Comparison of ENCODE assay signal across 9 cellular contexts in genomic region chr10:122163182-122164027, GRCh38.
DNase-seq lines count a peak whose midpoint lies in the region; ATAC-seq and TF ChIP-seq lines count a peak whose summit lies in the region.
"Had no signal": no experiment of that assay in that cellular context is flagged by ENCODE, and none has a peak within 500 bp of the region (broad histone marks: within the 10 kb centered on the region; RNA-seq: fewer than 3 reads in every experiment).

No MANE protein-coding gene starts in this region.

- H3K79me2 ChIP-seq in smooth muscle cell (ENCODE audit: low read depth) = no peaks in the 10 kb centered on the region

- peaks cover 9% of the 10 kb centered on the region for H3F3A ChIP-seq in smooth muscle cell (ENCODE audit: low read depth)

- 1% methylated on average over 79 of the region's 90 CpGs for WGBS in smooth muscle cell (ENCODE audit: low lambda C conversion rate)

- H2AFZ ChIP-seq in smooth muscle cell (ENCODE audit: low read depth) = peak overlapping the region; percentile 61

- no peaks in the 10 kb centered on the region for H3K36me3 Mint-ChIP-seq in activated naive CD4-positive, alpha-beta T cell treated with anti-CD3 and anti-CD28 coated beads, Interleukin-2, amount 10 ng/mL, durations not matched to agents 7 days and 5 days

- no peak for TF ChIP-seq CTCF in HEK293 (tag by site-specific recombination; IDR thresholded peaks at IDR 0.05)
- no peak for TF ChIP-seq CTCF in smooth muscle cell (IDR thresholded peaks at IDR 0.05; ENCODE audit: borderline replicate concordance, insufficient read depth, poor library complexity, severe bottlenecking)

- CTCF ChIA-PET in HEK293 (lab: Yijun Ruan, JAX) = interaction anchor here (0.5 to 1.3 kb wide), 7 partner anchors 10 to 534 kb away, joined by 3 to 6 read pairs (median 3); no protein-coding TSS in a partner anchor
- CTCF ChIA-PET in activated naive CD4-positive, alpha-beta T cell treated with anti-CD3 and anti-CD28 coated beads, Interleukin-2, amount 10 ng/mL, durations not matched to agents 7 days and 5 days (lab: Charles Lee) = interaction anchor here (0.6 kb wide), 2 partner anchors 524 to 1395 kb away, joined by 3 read pairs; no protein-coding TSS in a partner anchor

- no peak overlapping the region for H3K4me3 Mint-ChIP-seq in activated naive CD4-positive, alpha-beta T cell treated with anti-CD3 and anti-CD28 coated beads, Interleukin-2, amount 10 ng/mL, durations not matched to agents 7 days and 5 days

- H3K27ac Mint-ChIP-seq in activated naive CD4-positive, alpha-beta T cell treated with anti-CD3 and anti-CD28 coated beads, Interleukin-2, amount 10 ng/mL, durations not matched to agents 7 days and 5 days = no peak overlapping the region
- H3K27ac Mint-ChIP-seq: activated naive CD4-positive, alpha-beta T cell treated with anti-CD3 and anti-CD28 coated beads, Interleukin-2, amount 50 U/mL, for 72 hours had no signal

- no peaks in the 10 kb centered on the region for H3K36me3 ChIP-seq in HEK293 (ENCODE audit: control insufficient read depth in 2 of 2, insufficient read depth in 1 of 2, low read length in 2 of 2)
- no peaks in the 10 kb centered on the region for H3K36me3 ChIP-seq in smooth muscle cell (ENCODE audit: low read depth)

- no peaks in the 10 kb centered on the region for H3K4me1 Mint-ChIP-seq in activated naive CD4-positive, alpha-beta T cell treated with anti-CD3 and anti-CD28 coated beads, Interleukin-2, amount 10 ng/mL, durations not matched to agents 7 days and 5 days

- DNase-seq in SK-N-DZ (ENCODE audit: low spot score) = peak; percentile 93
- peak; percentile 63 for DNase-seq in hepatic stellate cell (ENCODE audit: low spot score)
- DNase-seq in smooth muscle cell (lab: John Stamatoyannopoulos, UW; ENCODE audit: unreplicated experiment) = no peak
- no peak for DNase-seq in NK-92 treated with Interleukin-12 subunit alpha and Interleukin-12 subunit beta, amount 100 ng/mL, for 24 hours (lab: John Stamatoyannopoulos, UW)
- no peak for DNase-seq in activated naive CD4-positive, alpha-beta T cell treated with anti-CD3 and anti-CD28 coated beads, Interleukin-2, amount 10 ng/mL, durations not matched to agents 7 days and 5 days

- H3K27ac ChIP-seq in HEK293 (ENCODE audit: extremely low read depth, low read depth, low read length) = peak overlapping the region; percentile 24; the same call in 1 of the 2 replicates
- H3K27ac ChIP-seq in smooth muscle cell (ENCODE audit: low read depth) = no peak overlapping the region

- no peaks in the 10 kb centered on the region for H3K9me3 Mint-ChIP-seq in activated naive CD4-positive, alpha-beta T cell treated with anti-CD3 and anti-CD28 coated beads, Interleukin-2, amount 10 ng/mL, durations not matched to agents 7 days and 5 days
- H3K9me3 Mint-ChIP-seq: activated naive CD4-positive, alpha-beta T cell treated with anti-CD3 and anti-CD28 coated beads, Interleukin-2, amount 50 U/mL, for 72 hours had no signal

- H3K9me3 ChIP-seq in HEK293 (ENCODE audit: control insufficient read depth, insufficient read depth, low read depth, low read length) (no peaks in the 10 kb centered on the region), smooth muscle cell (replicated peaks; ENCODE audit: low read depth) (no peaks in the 10 kb centered on the region)

- H3K4me1 ChIP-seq in HEK293 (ENCODE audit: control insufficient read depth, insufficient read depth, low read length) (peaks cover 5% of the 10 kb centered on the region; the same call in 1 of the 2 replicates), smooth muscle cell (ENCODE audit: low read depth) (peaks cover 26% of the 10 kb centered on the region)

- peak overlapping the region; percentile 98 for H3K4me2 ChIP-seq in smooth muscle cell

- ATAC-seq in HG03571 (IDR thresholded peaks at IDR 0.05; ENCODE audit: unreplicated experiment) (no peak), GM18861 (IDR thresholded peaks at IDR 0.05; ENCODE audit: unreplicated experiment) (no peak)

- H3K27me3 Mint-ChIP-seq in activated naive CD4-positive, alpha-beta T cell treated with anti-CD3 and anti-CD28 coated beads, Interleukin-2, amount 10 ng/mL, durations not matched to agents 7 days and 5 days = peaks cover 85% of the 10 kb centered on the region

- H4K20me1 ChIP-seq in smooth muscle cell (ENCODE audit: low read depth) = peaks cover 49% of the 10 kb centered on the region

- POLR2A ChIA-PET in HEK293 (lab: Yijun Ruan, JAX) = interaction anchor here (0.6 to 1.4 kb wide), 4 partner anchors 22 to 266 kb away, joined by 3 to 4 read pairs (median 4); no protein-coding TSS in a partner anchor

- H3K9ac ChIP-seq in smooth muscle cell (ENCODE audit: low read depth) = no peak overlapping the region

- H3K27me3 ChIP-seq in smooth muscle cell (ENCODE audit: low read depth) = peaks cover 64% of the 10 kb centered on the region

- H3K4me3 ChIP-seq in HEK293 (ENCODE audit: low read depth, low read length) = peak overlapping the region; percentile 44
- peak overlapping the region; percentile 62 for H3K4me3 ChIP-seq in smooth muscle cell

TF ChIP-seq in HEK293, 187 proteins besides CTCF, POLR2A, EP300 and RAD21 (continues in another document):
- no peak for TF ChIP-seq ZNF747 (tag by site-specific recombination; IDR thresholded peaks at IDR 0.05)
- TF ChIP-seq GLI2 (tag by site-specific recombination; IDR thresholded peaks at IDR 0.05; ENCODE audit: borderline replicate concordance, low read depth) = no peak
- no peak for TF ChIP-seq ZNF76 (tag by site-specific recombination; IDR thresholded peaks at IDR 0.05; ENCODE audit: borderline replicate concordance, low read depth)
- TF ChIP-seq ZNF664 (tag by site-specific recombination; IDR thresholded peaks at IDR 0.05) = no peak
- TF ChIP-seq BCL6B (tag by site-specific recombination; IDR thresholded peaks at IDR 0.05) = no peak
- TF ChIP-seq ZNF707 (tag by site-specific recombination; IDR thresholded peaks at IDR 0.05) = no peak
- TF ChIP-seq ZEB2 (tag by site-specific recombination; IDR thresholded peaks at IDR 0.05) = peak; percentile 43; the same call in 1 of the 2 replicates
- TF ChIP-seq ZNF423 (tag by site-specific recombination; IDR thresholded peaks at IDR 0.05) = no peak
- TF ChIP-seq ZNF214 (tag by site-specific recombination; IDR thresholded peaks at IDR 0.05; ENCODE audit: borderline replicate concordance) = no peak
- TF ChIP-seq ZBTB26 (tag by site-specific recombination; optimal IDR thresholded peaks at IDR 0.05) = peak; percentile 69
- TF ChIP-seq GLIS2 (tag by site-specific recombination; IDR thresholded peaks at IDR 0.05) = peak; percentile 82; the same call in 1 of the 2 replicates
- no peak for TF ChIP-seq ZNF239 (tag by site-specific recombination; IDR thresholded peaks at IDR 0.05)
- TF ChIP-seq ZNF560 (tag by site-specific recombination; IDR thresholded peaks at IDR 0.05; ENCODE audit: borderline replicate concordance) = no peak
- 0 out of 2 replicates have a peak, but pooled peaks have one; percentile 43 for TF ChIP-seq ZNF660 (tag by site-specific recombination; IDR thresholded peaks at IDR 0.05)
- no peak for TF ChIP-seq ZSCAN23 (tag by site-specific recombination; IDR thresholded peaks at IDR 0.05)
- TF ChIP-seq ZNF791 (tag by site-specific recombination; IDR thresholded peaks at IDR 0.05) = no peak
- TF ChIP-seq ZNF223 (tag by site-specific recombination; IDR thresholded peaks at IDR 0.05) = no peak
- TF ChIP-seq ZIC2 (tag by site-specific recombination; IDR thresholded peaks at IDR 0.05) = no peak
- no peak for TF ChIP-seq ZNF37A (tag by site-specific recombination; IDR thresholded peaks at IDR 0.05)
- no peak for TF ChIP-seq ZNF473 (tag by site-specific recombination; IDR thresholded peaks at IDR 0.05)
- no peak for TF ChIP-seq ZNF26 (tag by site-specific recombination; IDR thresholded peaks at IDR 0.05)
- TF ChIP-seq ZNF548 (tag by site-specific recombination; IDR thresholded peaks at IDR 0.05) = no peak
- no peak for TF ChIP-seq SETDB1 (IDR thresholded peaks at IDR 0.05; ENCODE audit: insufficient read length, low read length)
- TF ChIP-seq ZNF670 (tag by site-specific recombination; IDR thresholded peaks at IDR 0.05; ENCODE audit: low read depth) = no peak
- TF ChIP-seq ZNF155 (tag by site-specific recombination; IDR thresholded peaks at IDR 0.05) = no peak

Comparison
In these comparisons a context has a peak if more than half of its experiments do, and no peak if none do; other contexts are left out.
1. DNase-seq: peak in SK-N-DZ (single experiment) and hepatic stellate cell (single experiment); none in smooth muscle cell (single experiment), NK-92 treated with Interleukin-12 subunit alpha and Interleukin-12 subunit beta, amount 100 ng/mL, for 24 hours (single experiment) and activated naive CD4-positive, alpha-beta T cell treated with anti-CD3 and anti-CD28 coated beads, Interleukin-2, amount 10 ng/mL, durations not matched to agents 7 days and 5 days (single experiment).